ENCODE assay signal across 24 cellular contexts in the genomic region with DNA sequence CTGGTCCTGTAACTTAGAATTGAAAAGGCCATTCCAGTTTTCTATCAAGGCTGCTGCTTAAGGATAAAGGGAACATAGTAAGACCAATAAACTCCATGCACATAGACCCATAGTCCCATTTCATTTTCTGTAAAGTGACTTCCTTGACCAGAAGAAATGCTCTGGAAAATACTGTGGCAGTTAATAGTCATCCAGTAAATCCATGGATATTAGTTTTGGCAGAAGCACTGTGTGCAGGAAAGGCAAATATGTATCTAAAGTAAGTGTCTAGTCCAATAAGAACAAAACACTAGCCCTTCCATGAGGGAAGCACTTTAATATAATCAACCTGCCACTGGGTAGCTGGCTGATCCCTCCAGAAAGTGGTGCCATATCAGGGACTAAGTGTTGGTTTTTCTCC. TPM values are rescaled to one million over a fixed set of nuclear protein-coding genes. Genes with fewer than 3 reads are reported as not detected.
"Had no signal": no experiment of that assay in that cellular context is flagged by ENCODE, and none has a peak within 500 bp of the region (broad histone marks: within the 10 kb centered on the region; RNA-seq: fewer than 3 reads in every experiment).

No MANE protein-coding gene starts in this region.

- H3K4me2 ChIP-seq: neural progenitor cell had no signal

- H3K9me3 ChIP-seq: pancreas, psoas muscle, right lobe of liver, sigmoid colon, stomach, thoracic aorta, thyroid gland, tibial nerve, upper lobe of left lung, vagina had no signal

- H3K27ac ChIP-seq: neural progenitor cell, pancreas, psoas muscle, right lobe of liver, sigmoid colon, stomach, thoracic aorta, thyroid gland, tibial nerve, upper lobe of left lung, vagina had no signal

- H3K4me3 ChIP-seq: neural progenitor cell, pancreas, psoas muscle, right lobe of liver, sigmoid colon, stomach, thoracic aorta, thyroid gland, tibial nerve, upper lobe of left lung, vagina had no signal

- DNase-seq: natural killer cell; occipital lobe; pancreas; psoas muscle; right cardiac atrium; right lobe of liver; sigmoid colon; small intestine; stimulated activated CD4-positive, alpha-beta T cell treated with anti-CD3 and anti-CD28 coated beads, Interleukin-15, amount 100 ng/mL, for 24 hours; stimulated activated CD4-positive, alpha-beta T cell treated with anti-CD3 and anti-CD28 coated beads, Interleukin-2, amount 100 ng/mL, for 24 hours; stimulated activated CD4-positive, alpha-beta T cell treated with anti-CD3 and anti-CD28 coated beads, Interleukin-2, amount 100 ng/mL, for 48 hours; stimulated activated CD4-positive, alpha-beta T cell treated with anti-CD3 and anti-CD28 coated beads, Interleukin-4, amount 100 ng/mL, for 24 hours; stimulated activated naive B cell treated with anti-CD40 and anti-IgM and Interleukin-4, amounts not matched to agents 10 μg/mL and 1 μg/mL and 100 μg/mL, for 72 hours; stimulated activated naive CD4-positive, alpha-beta T cell treated with Interleukin-2 at 50 U/mL for 16 hours; stomach; thyroid gland; trophoblast cell; upper lobe of left lung had no signal

- H3K4me1 ChIP-seq: neural progenitor cell, pancreas, psoas muscle, right lobe of liver, sigmoid colon, stomach, thyroid gland, tibial nerve, upper lobe of left lung, vagina had no signal

- H3K27me3 ChIP-seq: neural progenitor cell, pancreas, sigmoid colon, stomach, thyroid gland, tibial nerve, upper lobe of left lung, vagina had no signal

- H3K9ac ChIP-seq: neural progenitor cell had no signal

- H3K36me3 ChIP-seq: neural progenitor cell, pancreas, right lobe of liver, sigmoid colon, stomach, thoracic aorta, thyroid gland, tibial nerve, upper lobe of left lung, vagina had no signal

- ATAC-seq: natural killer cell; pancreas; psoas muscle; right cardiac atrium; right lobe of liver; stimulated activated effector memory CD8-positive, alpha-beta T cell treated with anti-CD3 and anti-CD28 coated beads, Interleukin-12 subunit alpha, Interleukin-12 subunit beta, amount 100 ng/mL, for 72 hours; stimulated activated naive B cell treated with anti-CD40 and anti-IgM and Interleukin-4, amounts not matched to agents 10 μg/mL and 1 μg/mL and 100 μg/mL, for 72 hours had no signal

RNA-seq across cellular contexts. Expression of a gene that starts 19.3 kb away (rescaled TPM):
- total RNA-seq: posterior vena cava, vagina had no signal
